In genomic region chr15:88756521-88756920, GRCh38 we compare ENCODE assay signal across 36 cellular contexts. TPM values are rescaled to one million over a fixed set of nuclear protein-coding genes. Genes with fewer than 3 reads are reported as not detected.
"Had no signal": no experiment of that assay in that cellular context is flagged by ENCODE, and none has a peak within 500 bp of the region (broad histone marks: within the 10 kb centered on the region; RNA-seq: fewer than 3 reads in every experiment).

No MANE protein-coding gene starts in this region.

- H3K4me2 ChIP-seq: KMS-11 had no signal

- DNase-seq: Karpas-422, Kasumi-1, KG1, MG63, MV-4-11, NCI-H1048, NCI-H1092, NCI-H1092 treated with DMSO at 0.1 percent for 48 hours, NCI-H1105, NCI-H1105 treated with DMSO at 0.1 percent for 48 hours, NCI-H1417, NCI-H1417 treated with DMSO at 0.1 percent for 48 hours, NCI-H1436, NCI-H1436 treated with DMSO at 0.1 percent for 48 hours, NCI-H146, NCI-H1694, NCI-H1694 treated with DMSO at 0.1 percent for 48 hours, NCI-H187, NCI-H187 treated with DMSO at 0.1 percent for 48 hours, NCI-H1930, NCI-H2029, NCI-H2029 treated with DMSO at 0.1 percent for 48 hours, NCI-H2081, NCI-H2081 treated with DMSO at 0.1 percent for 48 hours, NCI-H2107, NCI-H2171, NCI-H2171 treated with DMSO at 0.1 percent for 48 hours, NCI-H2227 treated with DMSO at 0.1 percent for 48 hours, NCI-H226, NCI-H345, NCI-H446, NCI-H446 treated with DMSO at 0.1 percent for 48 hours had no signal

- H3K4me3 ChIP-seq: MG63 had no signal

- H3K9ac ChIP-seq: KMS-11 had no signal

- H3K27ac ChIP-seq: KMS-11 had no signal

- H3K36me3 ChIP-seq: MG63 had no signal

- H3K27me3 ChIP-seq: MG63 had no signal

RNA-seq across cellular contexts. Expression of gene ACAN, which starts 46.7 kb away (rescaled TPM):
- total RNA-seq: M059J, MCF 10A, NCI-H460 had no signal
